ENCODE assay signal across 17 cellular contexts in the genomic region with DNA sequence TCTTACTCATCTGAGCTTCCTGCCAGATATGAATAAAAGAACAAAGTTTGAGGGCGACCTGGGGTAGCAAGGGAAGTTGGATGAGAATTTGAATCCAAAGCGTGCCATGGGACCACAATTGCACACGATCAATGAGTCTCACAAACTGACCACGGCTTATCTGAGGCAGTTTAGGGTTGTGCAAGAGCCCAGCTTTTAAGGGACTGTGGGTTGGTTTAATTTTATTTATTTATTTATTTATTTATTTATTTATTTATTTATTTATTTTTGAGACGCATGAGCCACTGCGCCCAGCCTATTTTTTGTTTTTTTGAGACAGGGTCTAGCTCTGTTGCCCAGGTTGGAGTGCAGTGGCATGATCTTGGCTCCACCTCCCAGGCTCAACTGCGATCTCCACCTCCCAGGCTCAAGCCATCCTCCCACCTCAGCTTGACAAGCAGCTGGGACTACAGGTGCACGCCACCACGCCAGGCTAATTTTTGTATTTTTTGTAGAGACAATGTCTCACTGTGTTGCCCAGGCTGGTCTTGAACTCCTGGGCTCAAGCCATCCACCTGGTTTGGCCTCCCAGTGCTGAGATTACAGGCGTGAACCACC. TPM values are rescaled to one million over a fixed set of nuclear protein-coding genes. Genes with fewer than 3 reads are reported as not detected.
DNase-seq lines count a peak whose midpoint lies in the region; ATAC-seq and TF ChIP-seq lines count a peak whose summit lies in the region.
"Had no signal": no experiment of that assay in that cellular context is flagged by ENCODE, and none has a peak within 500 bp of the region (broad histone marks: within the 10 kb centered on the region; RNA-seq: fewer than 3 reads in every experiment).

No MANE protein-coding gene starts in this region.

- H3K27me3 Mint-ChIP-seq in activated T-cell treated with anti-CD3 and anti-CD28 coated beads, Interleukin-2, amount 50 U/mL, for 72 hours (ENCODE audit: low read depth) = no peaks in the 10 kb centered on the region
- peaks cover 2% of the 10 kb centered on the region for H3K27me3 Mint-ChIP-seq in endothelial cell (ENCODE audit: unreplicated experiment)
- peaks cover 17% of the 10 kb centered on the region for H3K27me3 Mint-ChIP-seq in progenitor cell of endocrine pancreas

- ATAC-seq in activated T-cell treated with anti-CD3 and anti-CD28 coated beads, Interleukin-2, amount 50 U/mL, for 72 hours (replicated peaks in 1 of 2) = no peak

- H3K27ac Mint-ChIP-seq in activated T-cell treated with anti-CD3 and anti-CD28 coated beads, Interleukin-2, amount 50 U/mL, for 72 hours = no peak overlapping the region
- no peak overlapping the region for H3K27ac Mint-ChIP-seq in endothelial cell (ENCODE audit: unreplicated experiment)
- H3K27ac Mint-ChIP-seq in progenitor cell of endocrine pancreas = no peak overlapping the region

- in situ Hi-C loops in KBM-7 (cut with MboI; ENCODE audit: low pct_unique_long_range_greater_than_20kb, low sequenced_read_pairs) = no loop called here

- peak overlapping the region; percentile 92 to 95 for H3K4me3 Mint-ChIP-seq in activated T-cell treated with anti-CD3 and anti-CD28 coated beads, Interleukin-2, amount 50 U/mL, for 72 hours
- H3K4me3 Mint-ChIP-seq in endothelial cell (ENCODE audit: unreplicated experiment) (peak overlapping the region; percentile 84), progenitor cell of endocrine pancreas (ENCODE audit: low read depth) (peak overlapping the region; percentile 44)

- H3K4me1 Mint-ChIP-seq in activated T-cell treated with anti-CD3 and anti-CD28 coated beads, Interleukin-2, amount 50 U/mL, for 72 hours (ENCODE audit: low read depth) = peaks cover 9% of the 10 kb centered on the region
- H3K4me1 Mint-ChIP-seq in endothelial cell (ENCODE audit: unreplicated experiment) (no peaks in the 10 kb centered on the region), progenitor cell of endocrine pancreas (ENCODE audit: low read depth) (peaks cover 2% of the 10 kb centered on the region)

- TF ChIP-seq CTCF in endothelial cell (IDR thresholded peaks at IDR 0.05; ENCODE audit: unreplicated experiment) (no peak), progenitor cell of endocrine pancreas (IDR thresholded peaks at IDR 0.05; ENCODE audit: unreplicated experiment) (no peak)

- H3K36me3 Mint-ChIP-seq in activated T-cell treated with anti-CD3 and anti-CD28 coated beads, Interleukin-2, amount 50 U/mL, for 72 hours (ENCODE audit: insufficient read depth in 2 of 2) = peaks cover 2% of the 10 kb centered on the region in 2 donors
- H3K36me3 Mint-ChIP-seq in endothelial cell (ENCODE audit: low read depth, unreplicated experiment) (no peaks in the 10 kb centered on the region), progenitor cell of endocrine pancreas (ENCODE audit: insufficient read depth) (no peaks in the 10 kb centered on the region)

- DNase-seq in activated T-cell treated with anti-CD3 and anti-CD28 coated beads, Interleukin-2, amount 50 U/mL, for 72 hours = no peak
- no peak for DNase-seq in activated T-cell treated with anti-CD3 and anti-CD28 coated beads, Interleukin-2, amount 50 U/mL, for 1 hour
- DNase-seq in OCI-M1 (lab: John Stamatoyannopoulos, UW) (peak; percentile 14), endothelial cell (ENCODE audit: low spot score) (no peak), progenitor cell of endocrine pancreas (ENCODE audit: low spot score, unreplicated experiment) (no peak), GDM1 (lab: John Stamatoyannopoulos, UW) (no peak), NCI-H446 (lab: John Stamatoyannopoulos, UW) (no peak), KBM-7 (no peak)
- DNase-seq: activated gamma-delta T cell; HCEC 1CT; NCI-H526 treated with DMSO at 0.1 percent for 48 hours; Right ventricle myocardium superior; stimulated activated CD4-positive, alpha-beta T cell treated with anti-CD3 and anti-CD28 coated beads, Interleukin-4, amount 100 ng/mL, for 4 hours; stomach had no signal

- no peaks in the 10 kb centered on the region for H3K9me3 Mint-ChIP-seq in activated T-cell treated with anti-CD3 and anti-CD28 coated beads, Interleukin-2, amount 50 U/mL, for 72 hours
- no peaks in the 10 kb centered on the region for H3K9me3 Mint-ChIP-seq in endothelial cell (ENCODE audit: unreplicated experiment)
- no peaks in the 10 kb centered on the region for H3K9me3 Mint-ChIP-seq in progenitor cell of endocrine pancreas (ENCODE audit: low read depth)

RNA-seq across cellular contexts. Expression of a gene that starts 1.1 kb away (rescaled TPM):
- total RNA-seq in activated T-cell treated with anti-CD3 and anti-CD28 coated beads, Interleukin-2, amount 50 U/mL, for 72 hours = 1 to 10 TPM; 2.2 to 3.7 TPM
- total RNA-seq in endothelial cell (ENCODE audit: unreplicated experiment) (not detected), progenitor cell of endocrine pancreas (0.41 and 0.53 TPM in 2 replicates)
- total RNA-seq: stomach had no signal

RNA-seq across cellular contexts. Expression of a gene that starts 1.8 kb away (rescaled TPM):
- total RNA-seq in activated T-cell treated with anti-CD3 and anti-CD28 coated beads, Interleukin-2, amount 50 U/mL, for 72 hours = under 1 TPM; 0.34 to 0.63 TPM
- total RNA-seq in endothelial cell (ENCODE audit: unreplicated experiment) = not detected
- total RNA-seq in progenitor cell of endocrine pancreas = not detected in 2 replicates
- total RNA-seq: HT1080, mononuclear cell, right atrium auricular region, stomach had no signal

RNA-seq across cellular contexts. Expression of a gene that starts 51.9 kb away (rescaled TPM):
- total RNA-seq in activated T-cell treated with anti-CD3 and anti-CD28 coated beads, Interleukin-2, amount 50 U/mL, for 72 hours = under 1 TPM; 0.51 to 0.96 TPM
- total RNA-seq in endothelial cell (ENCODE audit: unreplicated experiment) (1.1 TPM), progenitor cell of endocrine pancreas (0.46 and 0.49 TPM in 2 replicates)
